Comparison of ENCODE assay signal across 10 cellular contexts in the genomic region with DNA sequence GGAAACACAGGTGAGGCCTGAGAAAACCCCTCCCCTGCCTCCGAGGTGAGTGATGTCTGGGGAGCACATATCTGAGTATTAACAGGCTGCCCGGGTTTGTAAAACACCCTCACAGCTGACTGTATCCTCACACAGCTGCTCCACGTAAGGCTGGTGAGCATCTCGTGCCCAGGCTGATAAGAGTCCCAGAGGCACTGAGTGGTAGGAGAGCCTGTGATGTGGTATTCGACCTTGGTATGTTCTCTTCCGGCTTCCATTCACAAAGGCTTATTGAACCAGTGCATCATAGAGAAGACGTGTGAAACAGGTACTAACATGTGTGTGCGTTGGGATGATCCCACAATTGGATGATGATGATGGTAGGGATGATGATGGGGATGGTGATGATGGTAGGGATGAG.
"Had no signal": no experiment of that assay in that cellular context is flagged by ENCODE, and none has a peak within 500 bp of the region (broad histone marks: within the 10 kb centered on the region; RNA-seq: fewer than 3 reads in every experiment).

No MANE protein-coding gene starts in this region.

- H3K4me2 ChIP-seq: GM23338, KMS-11 had no signal

- H3K9ac ChIP-seq: KMS-11 had no signal

- FAIRE-seq: H1, H54 had no signal

- DNase-seq: H9, HCEC 1CT, IMR-90, Karpas-422, KBM-7 had no signal

- H3K4me3 ChIP-seq: GM23338 had no signal

- H3K27ac ChIP-seq: HL-60, KMS-11 had no signal

- ATAC-seq: GM23338 had no signal

- H2AFZ ChIP-seq: GM23338 had no signal
